Comparison of ENCODE assay signal across 13 cellular contexts in genomic region chr20:41275181-41275793, GRCh38. TPM values are rescaled to one million over a fixed set of nuclear protein-coding genes. Genes with fewer than 3 reads are reported as not detected.
A peak's percentile ranks its signal among the peaks of the same experiment; 100 is the strongest.
DNase-seq lines count a peak whose midpoint lies in the region; ATAC-seq, FAIRE-seq and TF ChIP-seq lines count a peak whose summit lies in the region.
"Had no signal": no experiment of that assay in that cellular context is flagged by ENCODE, and none has a peak within 500 bp of the region (broad histone marks: within the 10 kb centered on the region; RNA-seq: fewer than 3 reads in every experiment).

No MANE protein-coding gene starts in this region.

- ATAC-seq in GM18517 (IDR thresholded peaks at IDR 0.05; ENCODE audit: unreplicated experiment) (no peak), GM18498 (IDR thresholded peaks at IDR 0.05; ENCODE audit: unreplicated experiment) (no peak)
- ATAC-seq: activated naive CD8-positive, alpha-beta T cell treated with anti-CD3 and anti-CD28 coated beads, Interleukin-2, amount 50 U/mL, for 24 hours; stimulated activated naive CD8-positive, alpha-beta T cell treated with anti-CD3 and anti-CD28 coated beads, Interleukin-15, Interleukin-2, amounts not matched to agents 100 U/mL and 50 U/mL, for 24 hours had no signal

- FAIRE-seq in astrocyte (lab: Jason Lieb, UNC) = peak; percentile 77
- FAIRE-seq: GM12892 had no signal

- H3K4me3 Mint-ChIP-seq in HFFc6 (no peak overlapping the region), astrocyte (ENCODE audit: unreplicated experiment) (no peak overlapping the region)
- H3K4me3 Mint-ChIP-seq: activated naive CD8-positive, alpha-beta T cell treated with anti-CD3 and anti-CD28 coated beads, Interleukin-2, amount 50 U/mL, for 24 hours had no signal

- H4K20me1 ChIP-seq in astrocyte (ENCODE audit: insufficient read depth, low read length) = peaks cover 18% of the 10 kb centered on the region

- H3K4me1 Mint-ChIP-seq in HFFc6 (ENCODE audit: low read depth) = peaks cover 75% of the 10 kb centered on the region
- H3K4me1 Mint-ChIP-seq in astrocyte (ENCODE audit: low read depth, unreplicated experiment) = peaks cover 13% of the 10 kb centered on the region

- H3K9me3 Mint-ChIP-seq in HFFc6 (no peaks in the 10 kb centered on the region), astrocyte (ENCODE audit: unreplicated experiment) (no peaks in the 10 kb centered on the region)
- H3K9me3 Mint-ChIP-seq: activated naive CD8-positive, alpha-beta T cell treated with anti-CD3 and anti-CD28 coated beads, Interleukin-2, amount 50 U/mL, for 24 hours had no signal

- H3K36me3 ChIP-seq in astrocyte (ENCODE audit: insufficient read depth, low read length) = no peaks in the 10 kb centered on the region
- H3K36me3 ChIP-seq: esophagus squamous epithelium had no signal

- H3K27ac Mint-ChIP-seq in HFFc6 = peak overlapping the region; percentile 69
- H3K27ac Mint-ChIP-seq in astrocyte (ENCODE audit: unreplicated experiment) = no peak overlapping the region
- H3K27ac Mint-ChIP-seq: activated naive CD8-positive, alpha-beta T cell treated with anti-CD3 and anti-CD28 coated beads, Interleukin-2, amount 50 U/mL, for 24 hours had no signal

- no peaks in the 10 kb centered on the region for H3K9me3 ChIP-seq in astrocyte (ENCODE audit: insufficient read depth, low read depth, low read length)
- H3K9me3 ChIP-seq: esophagus squamous epithelium had no signal

- peaks cover 41% of the 10 kb centered on the region for H3K79me2 ChIP-seq in astrocyte (ENCODE audit: insufficient read depth, low read length)

- no peak overlapping the region for H3K9ac ChIP-seq in astrocyte (ENCODE audit: low read length)

- TF ChIP-seq CTCF in HFFc6 (IDR thresholded peaks at IDR 0.05) (no peak), astrocyte (IDR thresholded peaks at IDR 0.05; ENCODE audit: insufficient read depth, low read depth, low read length) (no peak)

- H2AFZ ChIP-seq in astrocyte (ENCODE audit: low read depth, low read length) = no peak overlapping the region

- H3K27me3 Mint-ChIP-seq in HFFc6 (ENCODE audit: insufficient read depth) (no peaks in the 10 kb centered on the region), astrocyte (ENCODE audit: low read depth, unreplicated experiment) (no peaks in the 10 kb centered on the region)
- H3K27me3 Mint-ChIP-seq: activated naive CD8-positive, alpha-beta T cell treated with anti-CD3 and anti-CD28 coated beads, Interleukin-2, amount 50 U/mL, for 24 hours had no signal

- peak overlapping the region; percentile 30 for H3K4me2 ChIP-seq in astrocyte (ENCODE audit: low read length)

- H3K27ac ChIP-seq in astrocyte (ENCODE audit: low read depth, low read length) = no peak overlapping the region
- peak overlapping the region; percentile 10 for H3K27ac ChIP-seq in substantia nigra (ENCODE audit: low read depth, low read length, poor library complexity, severe bottlenecking)
- H3K27ac ChIP-seq: esophagus squamous epithelium had no signal

- H3K36me3 Mint-ChIP-seq in HFFc6 (ENCODE audit: low read depth) (peaks cover 20% of the 10 kb centered on the region), astrocyte (ENCODE audit: low read depth, unreplicated experiment) (no peaks in the 10 kb centered on the region)

- DNase-seq in HFFc6 (peak; percentile 32), astrocyte (ENCODE audit: low read depth) (peak; percentile 76), hepatic stellate cell (ENCODE audit: low spot score) (peak; percentile 44), substantia nigra (lab: John Stamatoyannopoulos, UW) (peak in 1 of 49 donors; percentile 17), GM19238 (ENCODE audit: insufficient read length, low spot score) (no peak)
- DNase-seq: activated naive CD8-positive, alpha-beta T cell treated with anti-CD3 and anti-CD28 coated beads, Interleukin-2, amount 50 U/mL, for 24 hours; esophagus squamous epithelium; NCI-H2171 treated with DMSO at 0.1 percent for 48 hours; stimulated activated CD4-positive, alpha-beta T cell treated with anti-CD3 and anti-CD28 coated beads, Interleukin-2, amount 100 ng/mL, for 48 hours; stimulated activated naive CD8-positive, alpha-beta T cell treated with anti-CD3 and anti-CD28 coated beads, Interleukin-15, Interleukin-2, amounts not matched to agents 100 U/mL and 50 U/mL, for 24 hours had no signal

- no peaks in the 10 kb centered on the region for H3K27me3 ChIP-seq in astrocyte (ENCODE audit: insufficient read depth, low read length)
- H3K27me3 ChIP-seq: esophagus squamous epithelium had no signal

- H3K4me1 ChIP-seq in astrocyte (ENCODE audit: insufficient read depth, low read length) = peaks cover 7% of the 10 kb centered on the region

- no peak overlapping the region for H3K4me3 ChIP-seq in astrocyte (ENCODE audit: insufficient read depth, low read depth, low read length)
- H3K4me3 ChIP-seq: esophagus squamous epithelium had no signal

RNA-seq across cellular contexts. Expression of gene ZHX3, which starts 42.2 kb away (rescaled TPM):
- total RNA-seq in HFFc6 (2021; fragmentation: NEBNext Ultra II Directional; extraction: Animal tissue kit (Norgen Biotek cat#: 25700)) = 10 to 100 TPM; 64.1 to 80.1 (median 72.0) TPM
- total RNA-seq in astrocyte = 32.7 and 41.6 TPM in 2 replicates
